ENCODE assay signal across 8 cellular contexts in the genomic region with DNA sequence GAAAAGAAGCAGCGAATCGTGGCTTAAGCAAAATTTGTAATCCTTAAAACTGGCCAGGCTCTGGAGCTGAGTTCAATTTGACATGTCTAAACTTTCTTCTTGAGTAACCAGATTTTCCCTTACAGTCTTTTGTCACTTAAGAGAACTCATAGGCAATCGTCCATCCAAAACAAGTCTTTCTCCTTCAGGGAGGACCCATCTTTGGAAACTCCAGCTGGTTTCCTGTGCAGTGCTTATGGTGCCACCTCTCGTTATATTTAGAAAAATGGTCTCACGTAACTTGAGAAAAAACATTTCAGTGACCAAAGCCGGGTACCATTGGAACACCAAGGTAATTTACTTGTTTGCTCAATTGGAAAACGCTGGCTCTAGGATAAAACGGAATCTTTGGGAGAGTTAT. TPM values are rescaled to one million over a fixed set of nuclear protein-coding genes. Genes with fewer than 3 reads are reported as not detected.
DNase-seq lines count a peak whose midpoint lies in the region; ATAC-seq, FAIRE-seq and TF ChIP-seq lines count a peak whose summit lies in the region.

No MANE protein-coding gene starts in this region.

- peaks cover 29% of the 10 kb centered on the region for H3K79me2 ChIP-seq in astrocyte (ENCODE audit: insufficient read depth, low read length)

- H3K4me3 ChIP-seq in astrocyte (ENCODE audit: insufficient read depth, low read depth, low read length) (peak overlapping the region; percentile 58), testis (peak overlapping the region; percentile 92 to 97)

- H3K9me3 Mint-ChIP-seq in astrocyte (ENCODE audit: unreplicated experiment): no peaks in the 10 kb centered on the region

- ATAC-seq in HG02981 (IDR thresholded peaks at IDR 0.05; ENCODE audit: unreplicated experiment): no peak

- no peaks in the 10 kb centered on the region for H3K9me3 ChIP-seq in astrocyte (ENCODE audit: insufficient read depth, low read depth, low read length)
- no peaks in the 10 kb centered on the region for H3K9me3 ChIP-seq in testis

- H3K36me3 Mint-ChIP-seq in astrocyte (ENCODE audit: low read depth, unreplicated experiment): peaks cover 2% of the 10 kb centered on the region

- FAIRE-seq in astrocyte (lab: Jason Lieb, UNC) (no peak), GM12891 (lab: Jason Lieb, UNC) (no peak)

- TF ChIP-seq POLR2A in testis (IDR thresholded peaks at IDR 0.05): no peak
- no peak for TF ChIP-seq POLR2A in GM12891 (IDR thresholded peaks at IDR 0.05; ENCODE audit: low read depth, low read length)

- no peak overlapping the region for H3K4me3 Mint-ChIP-seq in astrocyte (ENCODE audit: unreplicated experiment)

- H3K27me3 Mint-ChIP-seq in astrocyte (ENCODE audit: low read depth, unreplicated experiment): peaks cover 10% of the 10 kb centered on the region

- H3K27ac ChIP-seq in astrocyte (ENCODE audit: low read depth, low read length): no peak overlapping the region
- peak overlapping the region; percentile 73 to 98 for H3K27ac ChIP-seq in testis

- peaks cover 15% of the 10 kb centered on the region for H3K4me1 Mint-ChIP-seq in astrocyte (ENCODE audit: low read depth, unreplicated experiment)

- intact Hi-C loops in testis (cut with DNase I; ENCODE audit: low total_unique reads): no loop called here

- no peak overlapping the region for H2AFZ ChIP-seq in astrocyte (ENCODE audit: low read depth, low read length)

- 16 to 22% methylated on average over 8 of the region's 8 CpGs for WGBS in testis, 2 donors

- H3K4me1 ChIP-seq in astrocyte (ENCODE audit: insufficient read depth, low read length) (peaks cover 36% of the 10 kb centered on the region), testis (peaks cover 36% of the 10 kb centered on the region)

- H3K4me2 ChIP-seq in astrocyte (ENCODE audit: low read length): peak overlapping the region; percentile 88

- peaks cover 27% of the 10 kb centered on the region for H4K20me1 ChIP-seq in astrocyte (ENCODE audit: insufficient read depth, low read length)

- H3K27ac Mint-ChIP-seq in astrocyte (ENCODE audit: unreplicated experiment): no peak overlapping the region

- no peaks in the 10 kb centered on the region for H3K36me3 ChIP-seq in astrocyte (ENCODE audit: insufficient read depth, low read length)
- H3K36me3 ChIP-seq in testis (ENCODE audit: low read depth, missing control alignments): no peaks in the 10 kb centered on the region

- H3K9ac ChIP-seq in astrocyte (ENCODE audit: low read length): peak overlapping the region; percentile 74

- no peak for TF ChIP-seq CTCF in astrocyte (IDR thresholded peaks at IDR 0.05; ENCODE audit: insufficient read depth, low read depth, low read length)
- TF ChIP-seq CTCF in testis (IDR thresholded peaks at IDR 0.05): no peak

- peak; percentile 45 for DNase-seq in CD1c-positive myeloid dendritic cell (ENCODE audit: extremely low spot score)
- peak; percentile 58 to 62 for DNase-seq in Kasumi-1 (lab: John Stamatoyannopoulos, UW)
- peak; percentile 26 for DNase-seq in astrocyte (ENCODE audit: low read depth)
- DNase-seq in iris pigment epithelial cell (ENCODE audit: low read depth): peak; percentile 55
- DNase-seq in testis: no peak
- no peak for DNase-seq in GM12891 (ENCODE audit: insufficient read length, low spot score)
- DNase-seq in occipital lobe (lab: John Stamatoyannopoulos, UW): no peak

- H3K27me3 ChIP-seq in astrocyte (ENCODE audit: insufficient read depth, low read length): no peaks in the 10 kb centered on the region
- no peaks in the 10 kb centered on the region for H3K27me3 ChIP-seq in testis

TF ChIP-seq in GM12891, 5 proteins besides CTCF, POLR2A, EP300 and RAD21:
- TF ChIP-seq TAF1 (IDR thresholded peaks at IDR 0.05; ENCODE audit: low read depth, low read length) (no peak), PAX5 (IDR thresholded peaks at IDR 0.05; ENCODE audit: insufficient read depth, low read length, severe bottlenecking) (no peak), POU2F2 (IDR thresholded peaks at IDR 0.05; ENCODE audit: low read depth, low read length) (no peak), POLR2AphosphoS5 (IDR thresholded peaks at IDR 0.05; ENCODE audit: low read depth, low read length) (no peak), SPI1 (IDR thresholded peaks at IDR 0.05; ENCODE audit: low read depth, low read length) (no peak)

RNA-seq across cellular contexts. Expression of gene PTTG1IP, which starts 1.9 kb away (rescaled TPM):
- total RNA-seq in astrocyte (208 and 240 TPM in 2 replicates), testis (100 to 1,000 TPM; 190 to 195 TPM), occipital lobe (82.4 TPM)
- polyA plus RNA-seq in testis (ENCODE audit: insufficient read depth, low read depth, low replicate concordance): 171 TPM
- 26.6 TPM for polyA plus RNA-seq in GM12891 (2012; ENCODE audit: low read depth, missing spikeins)

RNA-seq across cellular contexts. Expression of gene ITGB2, which starts 45.4 kb away (rescaled TPM):
- total RNA-seq in astrocyte (0.61 TPM in 1 of 2 replicates, not detected in the other), testis (10 to 100 TPM in 1 of 2 donors, 1 to 10 TPM in 1; 5.6 to 29.5 TPM), occipital lobe (9.2 TPM)
- polyA plus RNA-seq in testis (ENCODE audit: insufficient read depth, low read depth, low replicate concordance): 27.4 TPM
- polyA plus RNA-seq in GM12891 (2012; ENCODE audit: low read depth, missing spikeins): 62.1 TPM

RNA-seq across cellular contexts. Expression of gene SUMO3, which starts 57.5 kb away (rescaled TPM):
- total RNA-seq in astrocyte (72.7 and 83.5 TPM in 2 replicates), testis (10 to 100 TPM; 69.9 to 87.9 TPM), occipital lobe (46.3 TPM)
- 93.0 TPM for polyA plus RNA-seq in testis (ENCODE audit: insufficient read depth, low read depth, low replicate concordance)
- polyA plus RNA-seq in GM12891 (2012; ENCODE audit: low read depth, missing spikeins): 67.9 TPM

Comparison
In these comparisons a context has a peak if more than half of its experiments do, and no peak if none do; other contexts are left out.
1. DNase-seq: peak in CD1c-positive myeloid dendritic cell (single experiment), Kasumi-1 (2 of 2), astrocyte (single experiment) and iris pigment epithelial cell (single experiment); none in testis (single experiment), GM12891 (single experiment) and occipital lobe (single experiment).